ENCODE assay signal across 22 cellular contexts in the genomic region with DNA sequence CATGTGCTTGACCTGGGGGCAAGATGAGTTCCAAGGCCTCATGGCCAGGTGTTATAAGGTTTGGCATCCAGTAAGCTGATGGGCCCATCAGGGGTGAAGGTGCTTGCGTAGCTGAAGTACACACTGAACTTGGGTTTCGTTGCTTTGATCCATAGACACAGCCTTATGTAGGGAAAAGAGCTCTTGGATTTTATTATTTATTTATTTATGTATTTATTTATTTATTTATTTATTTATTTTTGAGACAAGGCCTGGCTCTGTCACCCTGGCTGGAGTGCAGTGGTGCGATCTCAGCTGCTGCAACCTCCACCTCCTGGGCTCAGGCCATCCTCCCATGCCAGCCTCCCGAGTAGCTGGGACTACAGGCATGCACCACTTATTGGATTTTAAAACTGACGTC.
"Had no signal": no experiment of that assay in that cellular context is flagged by ENCODE, and none has a peak within 500 bp of the region (broad histone marks: within the 10 kb centered on the region; RNA-seq: fewer than 3 reads in every experiment).

No MANE protein-coding gene starts in this region.

- H3K9me3 ChIP-seq: colonic mucosa, esophagus muscularis mucosa, gastroesophageal sphincter, heart left ventricle, left lung, lower lobe of right lung had no signal

- ATAC-seq: foreskin keratinocyte; gastroesophageal sphincter; heart left ventricle; left colon; left lung; left ventricle myocardium superior; lower lobe of right lung; naive thymus-derived CD4-positive, alpha-beta T cell had no signal

- H3K36me3 ChIP-seq: colonic mucosa, esophagus muscularis mucosa, gastroesophageal sphincter, heart left ventricle, left lung, lower lobe of right lung had no signal

- H3K4me3 ChIP-seq: colonic mucosa, dorsolateral prefrontal cortex, esophagus muscularis mucosa, gastroesophageal sphincter, heart left ventricle, hepatocyte, left lung, lower lobe of right lung had no signal

- H3K4me1 ChIP-seq: colonic mucosa, esophagus muscularis mucosa, foreskin keratinocyte, gastroesophageal sphincter, heart left ventricle, left lung, lower lobe of right lung had no signal

- DNase-seq: colonic mucosa; dermis blood vessel endothelial cell; dorsolateral prefrontal cortex; effector CD4-positive, alpha-beta T cell; effector memory CD4-positive, alpha-beta T cell; foreskin keratinocyte; heart left ventricle; hypothalamus; immature natural killer cell; islet precursor cell; kidney; kidney glomerular epithelial cell; left colon; left lung; left ventricle myocardium superior; lower lobe of right lung; mesenchymal stem cell; midbrain; naive thymus-derived CD4-positive, alpha-beta T cell had no signal

- H3K27me3 ChIP-seq: colonic mucosa had no signal

- H3K27ac ChIP-seq: colonic mucosa, dorsolateral prefrontal cortex, esophagus muscularis mucosa, foreskin keratinocyte, gastroesophageal sphincter, heart left ventricle, hepatocyte, left lung, lower lobe of right lung had no signal
